ENCODE assay signal across 8 cellular contexts in genomic region chr12:121296618-121297476, GRCh38. TPM values are rescaled to one million over a fixed set of nuclear protein-coding genes. Genes with fewer than 3 reads are reported as not detected.
A peak's percentile ranks its signal among the peaks of the same experiment; 100 is the strongest.
DNase-seq lines count a peak whose midpoint lies in the region; ATAC-seq and TF ChIP-seq lines count a peak whose summit lies in the region.

Gene CAMKK2, minus strand, starts transcription at chr12:121296709. Its CDS starts 22,183 bp downstream, at chr12:121274526.

- BruUV-seq in PC-3 (replicated peaks; lab: Mats Ljungman, UMichigan), result TSS peak; percentile 86

- TF ChIP-seq CTCF in PC-3 (conservative IDR thresholded peaks at IDR 0.05; ENCODE audit: low read depth, low read length), result peak; percentile 43

- peaks cover 40% of the 10 kb centered on the region for H3K79me2 ChIP-seq in PC-3 (ENCODE audit: low read length)

- DNase-seq in DMS 273 (lab: John Stamatoyannopoulos, UW; ENCODE audit: unreplicated experiment), result peak; percentile 92
- DNase-seq in HuH-7 (ENCODE audit: low spot score), result peak; percentile 83
- peak; percentile 91 for DNase-seq in PC-3
- DNase-seq in activated T-cell treated with anti-CD3 and anti-CD28 coated beads, Interleukin-2, amount 50 U/mL, for 1 hour, result peak; percentile 94
- peak; percentile 88 for DNase-seq in stimulated activated CD8-positive, alpha-beta memory T cell treated with anti-CD3 and anti-CD28 coated beads, Interleukin-4, amount 100 ng/mL, for 48 hours

- peaks cover 6% of the 10 kb centered on the region; the same call in 1 of the 2 replicates for H4K20me1 ChIP-seq in PC-3 (ENCODE audit: low read length)

- intact Hi-C loops in PC-3 (cut with micrococcal nuclease), result no loop called here

- POLR2A ChIA-PET in PC-3 (lab: Charles Lee; ENCODE audit: unreplicated experiment), result interaction anchor here (0.5 to 1.0 kb wide), 5 partner anchors 9 to 716 kb away, joined by 5 to 14 read pairs (median 6); partner anchors contain the start of gene POP5

- WGBS in esophagus, 2 donors, result 0 to 1% methylated on average over 40 to 104 of the region's 104 CpGs

- H3F3A ChIP-seq in PC-3 (ENCODE audit: low read length, unreplicated experiment), result no peaks in the 10 kb centered on the region

- peak within 1 kb of the TSS; percentile 92 for H3K4me2 ChIP-seq in PC-3 (ENCODE audit: low read length)

- no peaks in the 10 kb centered on the region for H3K27me3 ChIP-seq in PC-3 (ENCODE audit: low read length)
- no peaks in the 10 kb centered on the region for H3K27me3 ChIP-seq in esophagus (ENCODE audit: control insufficient read depth in 1 of 2, insufficient read depth in 2 of 2, low read length in 2 of 2)
- H3K27me3 ChIP-seq in mucosa of stomach (ENCODE audit: control insufficient read depth, insufficient read depth, low read length), result no peaks in the 10 kb centered on the region

- H3K27ac ChIP-seq in PC-3 (ENCODE audit: low read length) (peak within 1 kb of the TSS; percentile 21; the same call in 1 of the 2 replicates), esophagus (ENCODE audit: low read depth in 2 of 2, low read length in 1 of 2) (peak within 1 kb of the TSS; percentile 70 to 88)

- H3K4me1 ChIP-seq in PC-3 (ENCODE audit: insufficient read depth, low read length), result peaks cover 13% of the 10 kb centered on the region
- peaks cover 5% of the 10 kb centered on the region in 2 donors for H3K4me1 ChIP-seq in esophagus (ENCODE audit: control insufficient read depth in 2 of 2, insufficient read depth in 2 of 2, low read length in 1 of 2)
- H3K4me1 ChIP-seq in mucosa of stomach (ENCODE audit: control insufficient read depth, insufficient read depth, low read length), result peaks cover 14% of the 10 kb centered on the region

- H3K9me3 ChIP-seq in PC-3 (ENCODE audit: low read length) (no peaks in the 10 kb centered on the region), esophagus (ENCODE audit: control insufficient read depth in 2 of 2, insufficient read depth in 1 of 2, low read depth in 1 of 2, low read length in 1 of 2) (no peaks in the 10 kb centered on the region), mucosa of stomach (ENCODE audit: control insufficient read depth, low read length) (no peaks in the 10 kb centered on the region)

- CTCF ChIA-PET in PC-3 (lab: Charles Lee), result interaction anchor here (0.6 kb wide), 3 partner anchors 45 to 256 kb away, joined by 4 to 8 read pairs (median 8); no protein-coding TSS in a partner anchor

- H3K4me3 ChIP-seq in PC-3 (ENCODE audit: low read length) (peak within 1 kb of the TSS; percentile 77), esophagus (ENCODE audit: low read depth in 1 of 2, low read length in 2 of 2) (peak within 1 kb of the TSS; percentile 70 to 99), mucosa of stomach (ENCODE audit: low read length) (peak within 1 kb of the TSS; percentile 90)

- H3K9me2 ChIP-seq in PC-3 (replicated peaks; ENCODE audit: low read length), result no peaks in the 10 kb centered on the region

- ATAC-seq in GM21423 (IDR thresholded peaks at IDR 0.05; ENCODE audit: unreplicated experiment) (peak; percentile 72), PC-3 (peak; percentile 75)

- H3K36me3 ChIP-seq in PC-3 (ENCODE audit: low read depth, low read length), result no peaks in the 10 kb centered on the region
- no peaks in the 10 kb centered on the region for H3K36me3 ChIP-seq in esophagus (ENCODE audit: control insufficient read depth in 2 of 2, insufficient read depth in 2 of 2, low read length in 1 of 2)
- no peaks in the 10 kb centered on the region for H3K36me3 ChIP-seq in mucosa of stomach (ENCODE audit: control insufficient read depth, insufficient read depth, low read length)

- H3K9ac ChIP-seq in PC-3 (ENCODE audit: low read length), result peak within 1 kb of the TSS; percentile 94
- H3K9ac ChIP-seq in mucosa of stomach (ENCODE audit: low read length), result peak within 1 kb of the TSS; percentile 81

- H2AFZ ChIP-seq in PC-3 (ENCODE audit: low read length), result peak within 1 kb of the TSS; percentile 88

RNA-seq across cellular contexts. Expression of gene CAMKK2, which starts in this region (rescaled TPM):
- total RNA-seq in PC-3 (2014; rRNA removed), result 20.1 and 26.5 TPM in 2 replicates
- 10 to 100 TPM in 1 of 2 donors, 1 to 10 TPM in 1; 8.5 to 10.5 TPM for polyA plus RNA-seq in esophagus

Comparison
In these comparisons a context has a peak if more than half of its experiments do, and no peak if none do; other contexts are left out.
1. Peak in every context shown above with its lines: DNase-seq, ATAC-seq, H3K4me3 ChIP-seq and H3K27ac ChIP-seq.